ENCODE assay signal across 19 cellular contexts in genomic region chr2:27077231-27077630, GRCh38. TPM values are rescaled to one million over a fixed set of nuclear protein-coding genes. Genes with fewer than 3 reads are reported as not detected.
DNase-seq lines count a peak whose midpoint lies in the region; ATAC-seq, FAIRE-seq and TF ChIP-seq lines count a peak whose summit lies in the region.
"Had no signal": no experiment of that assay in that cellular context is flagged by ENCODE, and none has a peak within 500 bp of the region (broad histone marks: within the 10 kb centered on the region; RNA-seq: fewer than 3 reads in every experiment).

No MANE protein-coding gene starts in this region.

- H3K27ac ChIP-seq in H1 (ENCODE audit: low read depth, low read length) = no peak overlapping the region
- H3K27ac ChIP-seq in ovary = peak overlapping the region; percentile 48 to 98
- H3K27ac ChIP-seq: RWPE1 had no signal

- H4K8ac ChIP-seq in H1 (ENCODE audit: extremely low read depth, insufficient read depth, low read length) = no peak overlapping the region

- peaks cover 62 to 69% of the 10 kb centered on the region in 2 donors for H3K4me1 Mint-ChIP-seq in natural killer cell treated with Interleukin-12 subunit alpha and Interleukin-12 subunit beta and Interleukin-15 and Interleukin-18, amount 100 ng/mL, for 72 hours (ENCODE audit: low read depth in 2 of 2)
- peaks cover 36 to 60% of the 10 kb centered on the region in 2 donors for H3K4me1 Mint-ChIP-seq in natural killer cell

- no peak overlapping the region for H4K5ac ChIP-seq in H1 (ENCODE audit: insufficient read length, low read depth, low read length)

- H3K9me3 ChIP-seq in H1 (ENCODE audit: insufficient read depth in 2 of 2, low read depth in 1 of 2, low read length in 1 of 2) (no peaks in the 10 kb centered on the region), ovary (no peaks in the 10 kb centered on the region)

- TF ChIP-seq POLR2A in H1 (IDR thresholded peaks at IDR 0.05; ENCODE audit: control extremely low read depth in 1 of 2, low read depth in 2 of 2, low read length in 2 of 2) (no peak), ovary (IDR thresholded peaks at IDR 0.05) (no peak)

- FAIRE-seq in H1 (lab: Jason Lieb, UNC) = no peak

- H3K4ac ChIP-seq in H1 (replicated peaks; ENCODE audit: insufficient read length, low read depth, low read length) = no peak overlapping the region

- 0 out of 7 replicates have a peak, but pooled peaks cover 0 to 3% (median 0%) of the 10 kb centered on the region in 4 experiments for H3K27me3 ChIP-seq in H1 (replicated peaks in 1 of 4; ENCODE audit: control insufficient read depth in 3 of 4, extremely low read depth in 1 of 4, insufficient read depth in 3 of 4, low read length in 3 of 4)
- H3K27me3 ChIP-seq in ovary = no peaks in the 10 kb centered on the region
- H3K27me3 ChIP-seq: cardiac muscle cell had no signal

- no peak overlapping the region for H2BK5ac ChIP-seq in H1 (ENCODE audit: low read depth, low read length)

- intact Hi-C loops in natural killer cell (cut with micrococcal nuclease) = no loop called here
- intact Hi-C loops in ovary (cut with DNase I) = no loop called here

- no peak overlapping the region for H2AK5ac ChIP-seq in H1 (ENCODE audit: low read depth, low read length)

- no peaks in the 10 kb centered on the region for H3K79me1 ChIP-seq in H1 (ENCODE audit: low read depth, low read length)

- TF ChIP-seq RAD21 in H1 (IDR thresholded peaks at IDR 0.05 in 1 of 2, conservative IDR thresholded peaks at IDR 0.05 in 1 of 2; ENCODE audit: low read depth in 2 of 2, low read length in 2 of 2) = no peak

- H3K27me3 Mint-ChIP-seq in natural killer cell treated with Interleukin-12 subunit alpha and Interleukin-12 subunit beta and Interleukin-15 and Interleukin-18, amount 100 ng/mL, for 72 hours = no peaks in the 10 kb centered on the region
- H3K27me3 Mint-ChIP-seq in natural killer cell (ENCODE audit: low read depth in 2 of 2) = no peaks in the 10 kb centered on the region
- H3K27me3 Mint-ChIP-seq: activated naive CD8-positive, alpha-beta T cell had no signal

- no peaks in the 10 kb centered on the region for H3K9me3 Mint-ChIP-seq in natural killer cell treated with Interleukin-12 subunit alpha and Interleukin-12 subunit beta and Interleukin-15 and Interleukin-18, amount 100 ng/mL, for 72 hours
- no peaks in the 10 kb centered on the region for H3K9me3 Mint-ChIP-seq in natural killer cell

- H3K4me3 ChIP-seq in H1 (ENCODE audit: extremely low read depth in 1 of 4, insufficient read depth in 2 of 4, low read depth in 3 of 4, low read length in 4 of 4) = no peak overlapping the region
- H3K4me3 ChIP-seq in ovary = no peak overlapping the region
- H3K4me3 ChIP-seq: cardiac muscle cell, K562 had no signal

- H3K56ac ChIP-seq in H1 (replicated peaks; ENCODE audit: insufficient read length, low read depth, low read length) = no peak overlapping the region

- TF ChIP-seq CTCF in natural killer cell (IDR thresholded peaks at IDR 0.05) (no peak), H1 (IDR thresholded peaks at IDR 0.05; ENCODE audit: control extremely low read depth in 1 of 3, insufficient read depth in 1 of 3, low read depth in 1 of 3, low read length in 3 of 3) (no peak), ovary (IDR thresholded peaks at IDR 0.05) (no peak)

- POLR2A ChIA-PET in H1 (lab: Charles Lee; ENCODE audit: partially characterized antibody) = interaction anchor here (0.6 to 1.6 kb wide), 5 partner anchors 16 to 139 kb away, joined by 3 to 6 read pairs (median 4); partner anchors contain the start of gene AGBL5

- H4K91ac ChIP-seq in H1 (replicated peaks; ENCODE audit: insufficient read length, low read length) = no peak overlapping the region

- H3K18ac ChIP-seq in H1 (ENCODE audit: extremely low read depth, low read length) = no peak overlapping the region

- peaks cover 0 to 24% (median 15%) of the 10 kb centered on the region in 4 experiments; a peak in 6 of 7 replicates for H3K4me1 ChIP-seq in H1 (replicated peaks in 1 of 4; ENCODE audit: control insufficient read depth in 3 of 4, insufficient read depth in 4 of 4, low read length in 3 of 4)
- peaks cover 27% of the 10 kb centered on the region for H3K4me1 ChIP-seq in ovary (ENCODE audit: insufficient read depth)

- H3K27ac Mint-ChIP-seq in natural killer cell treated with Interleukin-12 subunit alpha and Interleukin-12 subunit beta and Interleukin-15 and Interleukin-18, amount 100 ng/mL, for 72 hours = peak overlapping the region; percentile 77 to 87
- peak overlapping the region in 1 of 2 donors; percentile 63 for H3K27ac Mint-ChIP-seq in natural killer cell
- H3K27ac Mint-ChIP-seq: activated naive CD8-positive, alpha-beta T cell had no signal

- H4K20me1 ChIP-seq in H1 (replicated peaks in 1 of 2; ENCODE audit: control insufficient read depth in 1 of 2, insufficient read depth in 2 of 2, low read length in 2 of 2) = no peaks in the 10 kb centered on the region

- no peak overlapping the region for H2BK12ac ChIP-seq in H1 (ENCODE audit: low read depth, low read length)

- H3K36me3 Mint-ChIP-seq in natural killer cell treated with Interleukin-12 subunit alpha and Interleukin-12 subunit beta and Interleukin-15 and Interleukin-18, amount 100 ng/mL, for 72 hours = no peaks in the 10 kb centered on the region
- H3K36me3 Mint-ChIP-seq in natural killer cell = no peaks in the 10 kb centered on the region
- H3K36me3 Mint-ChIP-seq: activated naive CD8-positive, alpha-beta T cell had no signal

- WGBS in H1 (ENCODE audit: extremely low coverage in 1 of 2, insufficient coverage in 1 of 2, insufficient read length in 1 of 2, insufficient replicate concordance in 2 of 2, low coverage in 1 of 2, low lambda C conversion rate in 2 of 2, missing lambda C conversion rate in 1 of 2), 2 experiments = 86% methylated on average over 7 of the region's 7 CpGs; no CpG with 5 or more reads in 1 of the 2 experiments
- 59 to 61% (median 60%) methylated on average over 7 of the region's 7 CpGs for WGBS in ovary, 3 donors

- ATAC-seq in natural killer cell treated with Interleukin-12 subunit alpha and Interleukin-12 subunit beta and Interleukin-15 and Interleukin-18, amount 100 ng/mL, for 72 hours = no peak
- ATAC-seq in natural killer cell (no peak), GM19463 (IDR thresholded peaks at IDR 0.05; ENCODE audit: unreplicated experiment) (no peak), HG03521 (IDR thresholded peaks at IDR 0.05; ENCODE audit: unreplicated experiment) (no peak), GM21825 (IDR thresholded peaks at IDR 0.05; ENCODE audit: unreplicated experiment) (no peak)
- ATAC-seq: K562, right cardiac atrium had no signal

- H2BK15ac ChIP-seq in H1 (ENCODE audit: low read length) = 0 out of 2 replicates have a peak overlapping the region, but pooled peaks have one; percentile 10

- no peak overlapping the region for H2BK120ac ChIP-seq in H1 (replicated peaks; ENCODE audit: low read depth, low read length)

- H2AFZ ChIP-seq in H1 (ENCODE audit: low read length) = no peak overlapping the region

- H3K36me3 ChIP-seq in H1 (ENCODE audit: control insufficient read depth in 2 of 4, insufficient read depth in 4 of 4, low read length in 3 of 4) = no peaks in the 10 kb centered on the region
- no peaks in the 10 kb centered on the region for H3K36me3 ChIP-seq in ovary
- H3K36me3 ChIP-seq: cardiac muscle cell had no signal

- CTCF ChIA-PET in H1 (lab: Charles Lee; ENCODE audit: partially characterized antibody) = interaction anchor here (0.9 to 16.5 kb wide), 4 partner anchors 8 to 224 kb away, joined by 3 to 160 read pairs (median 4); partner anchors contain the start of genes AGBL5 and KHK

- no peak overlapping the region for H3K14ac ChIP-seq in H1 (ENCODE audit: insufficient read length)

- H3K23me2 ChIP-seq in H1 (ENCODE audit: low read depth, low read length) = peaks cover 6% of the 10 kb centered on the region; the same call in 1 of the 2 replicates

- no peak overlapping the region for H2BK20ac ChIP-seq in H1 (ENCODE audit: low read length)

- H3K4me3 Mint-ChIP-seq in natural killer cell treated with Interleukin-12 subunit alpha and Interleukin-12 subunit beta and Interleukin-15 and Interleukin-18, amount 100 ng/mL, for 72 hours = no peak overlapping the region
- no peak overlapping the region for H3K4me3 Mint-ChIP-seq in natural killer cell
- H3K4me3 Mint-ChIP-seq: activated naive CD8-positive, alpha-beta T cell had no signal

- no peaks in the 10 kb centered on the region for H3K79me2 ChIP-seq in H1 (ENCODE audit: control insufficient read depth in 1 of 2, insufficient read depth in 2 of 2, low read length in 2 of 2)

- no peak overlapping the region for H3K9ac ChIP-seq in H1 (replicated peaks in 1 of 4; ENCODE audit: extremely low read depth in 1 of 4, low read depth in 3 of 4, low read length in 3 of 4)

- H3K23ac ChIP-seq in H1 (ENCODE audit: insufficient read length) = no peak overlapping the region

- no peak for TF ChIP-seq EP300 in H1 (IDR thresholded peaks at IDR 0.05; ENCODE audit: borderline replicate concordance in 1 of 2, low read depth in 2 of 2, low read length in 2 of 2)
- no peak for TF ChIP-seq EP300 in ovary (IDR thresholded peaks at IDR 0.05)

- DNase-seq in natural killer cell treated with Interleukin-12 subunit alpha and Interleukin-12 subunit beta and Interleukin-15 and Interleukin-18, amount 100 ng/mL, for 72 hours (ENCODE audit: low spot score) = no peak
- DNase-seq in natural killer cell (no peak), H1 (ENCODE audit: low read depth in 1 of 2, low spot score in 2 of 2) (no peak), ovary (peak in 2 of 5 donors; percentile 36 to 43), kidney tubule cell (ENCODE audit: low spot score) (no peak)
- DNase-seq: activated CD4-positive, CD25-positive, alpha-beta regulatory T cell; Calu3; effector memory CD4-positive, alpha-beta T cell; GDM1; NCI-H1092; NCI-H2171 had no signal

- H3K4me2 ChIP-seq in H1 (ENCODE audit: insufficient read depth in 1 of 2, low read depth in 2 of 2, low read length in 2 of 2) = no peak overlapping the region

RNA-seq across cellular contexts. Expression of gene EMILIN1, which starts 1.2 kb away (rescaled TPM):
- total RNA-seq in natural killer cell treated with Interleukin-12 subunit alpha and Interleukin-12 subunit beta and Interleukin-15 and Interleukin-18, amount 100 ng/mL, for 72 hours = 10 to 100 TPM in 1 of 2 donors, 1 to 10 TPM in 1; 8.7 to 14.2 TPM
- total RNA-seq in natural killer cell (under 1 TPM; 0.31 to 0.78 (median 0.41) TPM), ovary (100 to 1,000 TPM; 121 to 321 (median 264) TPM)
- 2.9 and 3.0 TPM in 2 replicates for total RNA-seq in H1 (2021; fragmentation: NEBNext Ultra II Directional; extraction: Animal tissue kit (Norgen Biotek cat#: 25700))
- polyA plus RNA-seq in H1 (2011; rRNA removed) (1.9 and 3.1 TPM in 2 replicates), ovary (100 to 1,000 TPM in 1 of 2 donors, 1 to 10 TPM in 1; 8.6 to 177 TPM)
- polyA plus RNA-seq in H1 (2011; cell fraction: cytosol; rRNA removed) = 2.0 TPM
- polyA plus RNA-seq in H1 (2011; cell fraction: nucleus; rRNA removed) = 2.9 TPM
- polyA plus RNA-seq in H1 (2012, experiment 1 of 2) = 0.61 to 2.3 TPM (median 1.8 TPM) in 4 replicates
- 1.1 TPM for polyA plus RNA-seq in H1 (2012, experiment 2 of 2)
- polyA plus RNA-seq in H1 (2013, experiment 1 of 2) = 3.0 TPM
- polyA plus RNA-seq in H1 (2013, experiment 2 of 2) = 2.4 TPM
- 0.28 and 0.66 TPM in 2 replicates for polyA minus RNA-seq in H1 (2011; rRNA and poly(A)+ RNA removed)
- 1.9 TPM for polyA minus RNA-seq in H1 (2011; cell fraction: cytosol; rRNA and poly(A)+ RNA removed)
- 1.8 TPM for polyA minus RNA-seq in H1 (2011; cell fraction: nucleus; rRNA and poly(A)+ RNA removed)

RNA-seq across cellular contexts. Expression of gene OST4, which starts 5.8 kb away (rescaled TPM):
- 100 to 1,000 TPM; 286 to 393 TPM for total RNA-seq in natural killer cell treated with Interleukin-12 subunit alpha and Interleukin-12 subunit beta and Interleukin-15 and Interleukin-18, amount 100 ng/mL, for 72 hours
- total RNA-seq in natural killer cell (100 to 1,000 TPM; 178 to 207 (median 192) TPM), ovary (100 to 1,000 TPM; 201 to 319 (median 264) TPM)
- 212 and 225 TPM in 2 replicates for total RNA-seq in H1 (2021; fragmentation: NEBNext Ultra II Directional; extraction: Animal tissue kit (Norgen Biotek cat#: 25700))
- polyA plus RNA-seq in H1 (2011; rRNA removed) (865 and 906 TPM in 2 replicates), ovary (100 to 1,000 TPM; 379 to 588 TPM)
- polyA plus RNA-seq in H1 (2011; cell fraction: cytosol; rRNA removed) = 368 TPM
- 358 TPM for polyA plus RNA-seq in H1 (2011; cell fraction: nucleus; rRNA removed)
- 242 to 359 TPM (median 313 TPM) in 4 replicates for polyA plus RNA-seq in H1 (2012, experiment 1 of 2)
- polyA plus RNA-seq in H1 (2012, experiment 2 of 2) = 550 TPM
- 754 TPM for polyA plus RNA-seq in H1 (2013, experiment 1 of 2)
- polyA plus RNA-seq in H1 (2013, experiment 2 of 2) = 766 TPM
- 164 and 185 TPM in 2 replicates for polyA minus RNA-seq in H1 (2011; rRNA and poly(A)+ RNA removed)
- 376 TPM for polyA minus RNA-seq in H1 (2011; cell fraction: cytosol; rRNA and poly(A)+ RNA removed)
- 147 TPM for polyA minus RNA-seq in H1 (2011; cell fraction: nucleus; rRNA and poly(A)+ RNA removed)

RNA-seq across cellular contexts. Expression of gene KHK, which starts 9.3 kb away (rescaled TPM):
- 1 to 10 TPM; 2.5 to 5.1 TPM for total RNA-seq in natural killer cell treated with Interleukin-12 subunit alpha and Interleukin-12 subunit beta and Interleukin-15 and Interleukin-18, amount 100 ng/mL, for 72 hours
- total RNA-seq in natural killer cell = 1 to 10 TPM; 3.7 to 4.0 (median 3.8) TPM
- 17.7 and 20.5 TPM in 2 replicates for total RNA-seq in H1 (2021; fragmentation: NEBNext Ultra II Directional; extraction: Animal tissue kit (Norgen Biotek cat#: 25700))
- polyA plus RNA-seq in H1 (2011; rRNA removed) = 11.0 and 14.5 TPM in 2 replicates
- 10.0 TPM for polyA plus RNA-seq in H1 (2011; cell fraction: cytosol; rRNA removed)
- polyA plus RNA-seq in H1 (2011; cell fraction: nucleus; rRNA removed) = 17.9 TPM
- 15.1 to 19.4 TPM (median 16.9 TPM) in 4 replicates for polyA plus RNA-seq in H1 (2012, experiment 1 of 2)
- polyA plus RNA-seq in H1 (2012, experiment 2 of 2) = 12.6 TPM
- 7.6 TPM for polyA plus RNA-seq in H1 (2013, experiment 1 of 2)
- polyA plus RNA-seq in H1 (2013, experiment 2 of 2) = 7.1 TPM
- polyA minus RNA-seq in H1 (2011; rRNA and poly(A)+ RNA removed) = 6.8 and 9.2 TPM in 2 replicates
- polyA minus RNA-seq in H1 (2011; cell fraction: cytosol; rRNA and poly(A)+ RNA removed) = 2.9 TPM
- polyA minus RNA-seq in H1 (2011; cell fraction: nucleus; rRNA and poly(A)+ RNA removed) = 3.9 TPM
- total RNA-seq in ovary = 10 to 100 TPM in 1 of 7 donors, 1 to 10 TPM in 6; 1.3 to 10.7 (median 8.0) TPM
- 1 to 10 TPM; 2.7 to 3.9 TPM for polyA plus RNA-seq in ovary

RNA-seq across cellular contexts. Expression of gene AGBL5, which starts 25.8 kb away (rescaled TPM):
- total RNA-seq in natural killer cell treated with Interleukin-12 subunit alpha and Interleukin-12 subunit beta and Interleukin-15 and Interleukin-18, amount 100 ng/mL, for 72 hours = 10 to 100 TPM; 12.5 to 20.5 TPM
- total RNA-seq in natural killer cell (10 to 100 TPM in 2 of 3 donors, 1 to 10 TPM in 1; 10.0 to 12.0 (median 10.8) TPM), ovary (10 to 100 TPM; 11.7 to 26.9 (median 23.9) TPM)
- 45.4 and 51.0 TPM in 2 replicates for total RNA-seq in H1 (2021; fragmentation: NEBNext Ultra II Directional; extraction: Animal tissue kit (Norgen Biotek cat#: 25700))
- polyA plus RNA-seq in H1 (2011; rRNA removed) (62.0 and 82.0 TPM in 2 replicates), ovary (10 to 100 TPM; 17.6 to 24.8 TPM)
- 61.5 TPM for polyA plus RNA-seq in H1 (2011; cell fraction: cytosol; rRNA removed)
- 68.2 TPM for polyA plus RNA-seq in H1 (2011; cell fraction: nucleus; rRNA removed)
- polyA plus RNA-seq in H1 (2012, experiment 1 of 2) = 45.8 to 52.7 TPM (median 47.1 TPM) in 4 replicates
- polyA plus RNA-seq in H1 (2012, experiment 2 of 2) = 50.1 TPM
- polyA plus RNA-seq in H1 (2013, experiment 1 of 2) = 31.9 TPM
- 32.3 TPM for polyA plus RNA-seq in H1 (2013, experiment 2 of 2)
- 77.2 and 83.3 TPM in 2 replicates for polyA minus RNA-seq in H1 (2011; rRNA and poly(A)+ RNA removed)
- 35.4 TPM for polyA minus RNA-seq in H1 (2011; cell fraction: cytosol; rRNA and poly(A)+ RNA removed)
- polyA minus RNA-seq in H1 (2011; cell fraction: nucleus; rRNA and poly(A)+ RNA removed) = 32.2 TPM

RNA-seq across cellular contexts. Expression of gene CGREF1, which starts 41.7 kb away (rescaled TPM):
- 1 to 10 TPM in 1 of 2 donors, under 1 TPM in 1; 0.36 to 1.4 TPM for total RNA-seq in natural killer cell treated with Interleukin-12 subunit alpha and Interleukin-12 subunit beta and Interleukin-15 and Interleukin-18, amount 100 ng/mL, for 72 hours
- total RNA-seq in natural killer cell (not detected), ovary (10 to 100 TPM in 5 of 7 donors, 1 to 10 TPM in 2; 7.9 to 23.9 (median 17.6) TPM)
- 3.4 and 3.5 TPM in 2 replicates for total RNA-seq in H1 (2021; fragmentation: NEBNext Ultra II Directional; extraction: Animal tissue kit (Norgen Biotek cat#: 25700))
- polyA plus RNA-seq in H1 (2011; rRNA removed) (2.5 and 3.7 TPM in 2 replicates), ovary (1 to 10 TPM; 7.9 to 9.5 TPM)
- polyA plus RNA-seq in H1 (2011; cell fraction: cytosol; rRNA removed) = 3.6 TPM
- polyA plus RNA-seq in H1 (2011; cell fraction: nucleus; rRNA removed) = 4.3 TPM
- polyA plus RNA-seq in H1 (2012, experiment 1 of 2) = 2.3 to 4.1 TPM (median 3.1 TPM) in 4 replicates
- polyA plus RNA-seq in H1 (2012, experiment 2 of 2) = 1.6 TPM
- 6.9 TPM for polyA plus RNA-seq in H1 (2013, experiment 1 of 2)
- polyA plus RNA-seq in H1 (2013, experiment 2 of 2) = 7.4 TPM
- 2.1 and 2.7 TPM in 2 replicates for polyA minus RNA-seq in H1 (2011; rRNA and poly(A)+ RNA removed)
- polyA minus RNA-seq in H1 (2011; cell fraction: cytosol; rRNA and poly(A)+ RNA removed) = 2.7 TPM
- polyA minus RNA-seq in H1 (2011; cell fraction: nucleus; rRNA and poly(A)+ RNA removed) = 1.00 TPM

Comparison
In these comparisons a context has a peak if more than half of its experiments do, and no peak if none do; other contexts are left out.
1. RNA of gene EMILIN1, which starts 1.2 kb away (total RNA-seq): 121 to 321 TPM in ovary; 8.7 to 14.2 TPM in natural killer cell treated with Interleukin-12 subunit alpha and Interleukin-12 subunit beta and Interleukin-15 and Interleukin-18, amount 100 ng/mL, for 72 hours, 2.9 to 3.0 TPM in H1 and 0.31 to 0.78 TPM in natural killer cell; every median in the first group is over 4 times any median in the second.